Comparison of ENCODE assay signal across 23 cellular contexts in the genomic region with DNA sequence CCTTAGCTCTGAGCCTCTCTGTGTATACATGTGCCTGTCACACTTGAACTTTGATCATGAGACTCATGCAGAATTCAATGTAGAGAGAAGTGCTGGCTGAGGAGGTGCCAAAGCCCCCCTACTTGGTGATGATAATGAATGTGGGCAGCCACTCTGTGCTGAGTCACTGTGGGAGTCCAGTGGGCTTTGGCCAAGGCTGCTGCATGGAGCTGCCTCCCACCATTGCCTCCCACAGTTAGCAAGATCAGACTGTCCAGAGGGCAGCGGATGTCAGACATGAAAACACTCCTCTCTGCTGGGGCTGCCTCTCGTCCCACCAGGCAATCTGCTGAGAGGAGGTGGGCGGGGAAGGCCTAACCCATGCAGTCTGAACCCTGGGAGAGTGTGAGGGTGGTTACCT.
"Had no signal": no experiment of that assay in that cellular context is flagged by ENCODE, and none has a peak within 500 bp of the region (broad histone marks: within the 10 kb centered on the region; RNA-seq: fewer than 3 reads in every experiment).

No MANE protein-coding gene starts in this region.

- H3K27ac ChIP-seq: brain microvascular endothelial cell, foreskin keratinocyte, left ventricle myocardium inferior, parathyroid adenoma, sigmoid colon, tibial artery, WERI-Rb-1 had no signal

- H3K9me3 ChIP-seq: left ventricle myocardium inferior, sigmoid colon, tibial artery had no signal

- H3K9me3 Mint-ChIP-seq: natural killer cell treated with Interleukin-12 subunit alpha and Interleukin-12 subunit beta and Interleukin-15 and Interleukin-18, amount 100 ng/mL, for 72 hours; T-helper 2 cell treated with Interferon-gamma antibody and Interleukin-4, amounts not matched to agents 5 μg/mL and 100 μg/mL, for 36 hours had no signal

- H3K27ac Mint-ChIP-seq: activated naive CD4-positive, alpha-beta T cell treated with anti-CD3 and anti-CD28 coated beads, Interleukin-2, amount 50 U/mL, for 72 hours; natural killer cell treated with Interleukin-12 subunit alpha and Interleukin-12 subunit beta and Interleukin-15 and Interleukin-18, amount 100 ng/mL, for 72 hours; T-cell; T-helper 2 cell treated with Interferon-gamma antibody and Interleukin-4, amounts not matched to agents 5 μg/mL and 100 μg/mL, for 36 hours had no signal

- H3K36me3 Mint-ChIP-seq: natural killer cell treated with Interleukin-12 subunit alpha and Interleukin-12 subunit beta and Interleukin-15 and Interleukin-18, amount 100 ng/mL, for 72 hours; T-cell had no signal

- H3K27me3 ChIP-seq: brain microvascular endothelial cell, foreskin keratinocyte, sigmoid colon had no signal

- H3K4me1 ChIP-seq: foreskin keratinocyte, left ventricle myocardium inferior, parathyroid adenoma, sigmoid colon, tibial artery had no signal

- H3K4me1 Mint-ChIP-seq: T-cell had no signal

- H3K4me3 ChIP-seq: left ventricle myocardium inferior, sigmoid colon, smooth muscle cell, tibial artery had no signal

- H3K4me3 Mint-ChIP-seq: natural killer cell treated with Interleukin-12 subunit alpha and Interleukin-12 subunit beta and Interleukin-15 and Interleukin-18, amount 100 ng/mL, for 72 hours; T-cell; T-helper 2 cell treated with Interferon-gamma antibody and Interleukin-4, amounts not matched to agents 5 μg/mL and 100 μg/mL, for 36 hours had no signal

- ATAC-seq: activated naive CD4-positive, alpha-beta T cell treated with anti-CD3 and anti-CD28 coated beads, Interleukin-2, amount 50 U/mL, for 72 hours; foreskin keratinocyte; T-cell had no signal

- H3K36me3 ChIP-seq: brain microvascular endothelial cell, left ventricle myocardium inferior, sigmoid colon, tibial artery, WERI-Rb-1 had no signal

- DNase-seq: activated CD4-positive, alpha-beta T cell treated with anti-CD3 and anti-CD28 coated beads for 1 hour; activated CD4-positive, alpha-beta T cell treated with anti-CD3 and anti-CD28 coated beads, Interleukin-2, amount 50 U/mL, for 1 hour; activated gamma-delta T cell treated with Interleukin-2 at 50 U/mL for 16 hours; activated T-cell treated with anti-CD3 and anti-CD28 coated beads, Interleukin-2, amount 50 U/mL, for 1 hour; aorta; brain microvascular endothelial cell; caudate nucleus; dermis blood vessel endothelial cell; effector CD8-positive, alpha-beta T cell; foreskin keratinocyte; kidney; left ventricle myocardium inferior; sigmoid colon; stimulated activated CD4-positive, alpha-beta T cell treated with anti-CD3 and anti-CD28 coated beads, Interleukin-15, amount 100 ng/mL, for 24 hours; stimulated activated naive CD4-positive, alpha-beta T cell; T-cell; tibial artery; WERI-Rb-1 had no signal
